Comparison of ENCODE assay signal across 15 cellular contexts in genomic region chr11:33067294-33067693, GRCh38. TPM values are rescaled to one million over a fixed set of nuclear protein-coding genes. Genes with fewer than 3 reads are reported as not detected.
DNase-seq lines count a peak whose midpoint lies in the region; ATAC-seq and TF ChIP-seq lines count a peak whose summit lies in the region.
"Had no signal": no experiment of that assay in that cellular context is flagged by ENCODE, and none has a peak within 500 bp of the region (broad histone marks: within the 10 kb centered on the region; RNA-seq: fewer than 3 reads in every experiment).

No MANE protein-coding gene starts in this region.

- H3K27ac ChIP-seq in Panc1 (ENCODE audit: low read length) (no peak overlapping the region), WERI-Rb-1 (no peak overlapping the region)
- H3K27ac ChIP-seq: GM23248 had no signal

- H3K36me3 Mint-ChIP-seq in type B pancreatic cell = peaks cover 24% of the 10 kb centered on the region

- no peaks in the 10 kb centered on the region for H3K9me3 ChIP-seq in Panc1 (ENCODE audit: control insufficient read depth, insufficient read depth, low read depth, low read length)
- H3K9me3 ChIP-seq in WERI-Rb-1 (ENCODE audit: severe bottlenecking) = no peaks in the 10 kb centered on the region

- H3K36me3 ChIP-seq in Panc1 (ENCODE audit: control insufficient read depth, insufficient read depth, low read length) (no peaks in the 10 kb centered on the region), WERI-Rb-1 (peaks cover 38% of the 10 kb centered on the region)

- no peak for TF ChIP-seq CTCF in Panc1 (IDR thresholded peaks at IDR 0.05)
- TF ChIP-seq CTCF in type B pancreatic cell (conservative IDR thresholded peaks at IDR 0.05) = no peak
- TF ChIP-seq CTCF in WERI-Rb-1 (IDR thresholded peaks at IDR 0.05; ENCODE audit: low read depth, low read length) = no peak

- POLR2A ChIA-PET in Panc1 (lab: Charles Lee) = no interaction called here

- H3K4me3 ChIP-seq in Panc1 (ENCODE audit: low read depth in 2 of 2, low read length in 2 of 2) = no peak overlapping the region
- no peak overlapping the region for H3K4me3 ChIP-seq in WERI-Rb-1 (ENCODE audit: low read depth, low read length)
- H3K4me3 ChIP-seq: GM23248 had no signal

- ATAC-seq in Panc1 (no peak), esophagus mucosa (peak; percentile 63), GM21367 (IDR thresholded peaks at IDR 0.05; ENCODE audit: unreplicated experiment) (no peak)

- BruUV-seq in Panc1 (replicated peaks; lab: Mats Ljungman, UMichigan) = TSS peak; percentile 37

- DNase-seq in NCI-H526 treated with DMSO at 0.1 percent for 48 hours (lab: John Stamatoyannopoulos, UW) (peak; percentile 93), Panc1 (ENCODE audit: low read depth, low spot score) (no peak), type B pancreatic cell (ENCODE audit: extremely low spot score, unreplicated experiment) (no peak), WERI-Rb-1 (no peak)
- DNase-seq in effector CD8-positive, alpha-beta T cell (lab: John Stamatoyannopoulos, UW) = no peak
- DNase-seq: C1 segment of cervical spinal cord; CD4-positive, alpha-beta T cell; DMS79 treated with DMSO at 0.1 percent for 48 hours; EL; GM23248; H7 had no signal

- H3K27ac Mint-ChIP-seq in type B pancreatic cell = peak overlapping the region; percentile 62
- H3K27ac Mint-ChIP-seq: B cell; CD4-positive, alpha-beta T cell; IgD-negative memory B cell had no signal

- no peaks in the 10 kb centered on the region for H3K4me1 ChIP-seq in Panc1 (ENCODE audit: control insufficient read depth, insufficient read depth, low read length)

- CTCF ChIA-PET in Panc1 (lab: Charles Lee) = no interaction called here

- H3K27me3 ChIP-seq in Panc1 (ENCODE audit: control insufficient read depth, insufficient read depth, low read length) (no peaks in the 10 kb centered on the region), WERI-Rb-1 (ENCODE audit: insufficient read depth, low read depth, severe bottlenecking) (no peaks in the 10 kb centered on the region)

- in situ Hi-C loops in Panc1 (cut with HindIII; ENCODE audit: low pct_unique_long_range_greater_than_20kb, low sequenced_read_pairs) = no loop called here

- no peaks in the 10 kb centered on the region for H3K27me3 Mint-ChIP-seq in type B pancreatic cell
- H3K27me3 Mint-ChIP-seq: B cell; CD4-positive, alpha-beta T cell; IgD-negative memory B cell had no signal

- no peaks in the 10 kb centered on the region for H3K9me3 Mint-ChIP-seq in type B pancreatic cell
- H3K9me3 Mint-ChIP-seq: CD4-positive, alpha-beta T cell; IgD-negative memory B cell had no signal

- H3K4me3 Mint-ChIP-seq in type B pancreatic cell = no peak overlapping the region
- H3K4me3 Mint-ChIP-seq: B cell; CD4-positive, alpha-beta T cell had no signal

- intact Hi-C loops in Panc1 (cut with micrococcal nuclease; ENCODE audit: unreplicated experiment) = loop anchor here (5.0 to 10.0 kb wide), 2 partner anchors 105 to 262 kb away; no protein-coding TSS in a partner anchor

- peaks cover 8% of the 10 kb centered on the region for H3K4me1 Mint-ChIP-seq in type B pancreatic cell (ENCODE audit: unreplicated experiment)

RNA-seq across cellular contexts. Expression of gene TCP11L1, which starts 27.9 kb away (rescaled TPM):
- total RNA-seq in Panc1 (2021; ENCODE audit: unreplicated experiment) = 23.9 TPM
- 11.7 TPM for polyA plus RNA-seq in Panc1 (2012; ENCODE audit: insufficient read length)
- 7.6 TPM for total RNA-seq in esophagus mucosa
- total RNA-seq in type B pancreatic cell (ENCODE audit: low replicate concordance) = 15.5 and 17.0 TPM in 2 replicates

RNA-seq across cellular contexts. Expression of gene DEPDC7, which starts 51.6 kb away (rescaled TPM):
- total RNA-seq in Panc1 (2021; ENCODE audit: unreplicated experiment) = 7.5 TPM
- polyA plus RNA-seq in Panc1 (2012; ENCODE audit: insufficient read length) = 3.6 TPM
- 5.6 TPM for total RNA-seq in esophagus mucosa
- 3.7 and 6.6 TPM in 2 replicates for total RNA-seq in type B pancreatic cell (ENCODE audit: low replicate concordance)
- total RNA-seq: B cell had no signal
- polyA plus RNA-seq: IgD-negative memory B cell had no signal
